ENCODE assay signal across 15 cellular contexts in the genomic region with DNA sequence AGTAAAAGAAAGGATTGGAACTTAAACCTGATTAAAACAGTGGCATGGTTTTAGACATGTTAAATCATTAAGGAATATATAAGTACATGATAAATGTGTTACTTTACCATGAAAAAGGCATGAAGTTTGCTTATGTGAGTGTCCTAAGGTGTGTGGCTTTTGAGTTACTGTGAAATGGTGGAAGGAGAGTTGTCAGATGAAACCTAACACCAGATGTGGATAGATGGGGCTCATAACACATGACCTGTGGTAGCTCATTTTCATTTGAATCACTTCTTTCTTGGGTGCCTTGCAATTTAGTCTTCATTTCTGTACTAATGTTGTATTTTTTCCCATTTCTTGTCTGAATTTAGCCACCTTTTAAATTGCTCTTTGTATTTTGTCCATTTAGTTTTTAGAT. TPM values are rescaled to one million over a fixed set of nuclear protein-coding genes. Genes with fewer than 3 reads are reported as not detected.
DNase-seq lines count a peak whose midpoint lies in the region; ATAC-seq and TF ChIP-seq lines count a peak whose summit lies in the region.
"Had no signal": no experiment of that assay in that cellular context is flagged by ENCODE, and none has a peak within 500 bp of the region (broad histone marks: within the 10 kb centered on the region; RNA-seq: fewer than 3 reads in every experiment).

No MANE protein-coding gene starts in this region.

- H3K79me2 ChIP-seq in H9 (ENCODE audit: insufficient read depth, low read length) = peaks cover 16% of the 10 kb centered on the region

- H2BK120ac ChIP-seq in H9 (ENCODE audit: low read depth, low read length, poor library complexity, severe bottlenecking) (no peak overlapping the region), mesenchymal stem cell (ENCODE audit: low read depth, low read length) (no peak overlapping the region)

- H3K4me3 Mint-ChIP-seq in H9 = peak overlapping the region in 1 of 2 experiments; percentile 36; a peak in 2 of 5 replicates
- H3K4me3 Mint-ChIP-seq in T-helper 17 cell = no peak overlapping the region
- no peak overlapping the region for H3K4me3 Mint-ChIP-seq in type B pancreatic cell

- H3K4ac ChIP-seq in H9 (ENCODE audit: low read depth, low read length) = no peak overlapping the region
- H3K4ac ChIP-seq in mesenchymal stem cell (ENCODE audit: low read depth in 1 of 2, low read length in 2 of 2) = no peak overlapping the region

- no peak for DNase-seq in H9
- DNase-seq in T-helper 17 cell = no peak
- DNase-seq in mesenchymal stem cell = no peak
- DNase-seq in posterior vena cava (ENCODE audit: low spot score) = no peak
- DNase-seq in type B pancreatic cell (ENCODE audit: extremely low spot score, unreplicated experiment) = no peak
- DNase-seq in NCI-H748 treated with DMSO at 0.1 percent for 48 hours (lab: John Stamatoyannopoulos, UW) = no peak
- DNase-seq: activated CD8-positive, alpha-beta memory T cell treated with anti-CD3 and anti-CD28 coated beads for 24 hours; KG1; NCI-H1694; NCI-H774; sigmoid colon had no signal

- no peaks in the 10 kb centered on the region for H3K27me3 ChIP-seq in H9 (ENCODE audit: insufficient read depth, low read length)
- H3K27me3 ChIP-seq in mesenchymal stem cell (ENCODE audit: control insufficient read depth in 1 of 2, insufficient read depth in 1 of 2, low read length in 2 of 2) = no peaks in the 10 kb centered on the region
- H3K27me3 ChIP-seq: BLaER1, sigmoid colon, SJSA1 had no signal

- H2BK15ac ChIP-seq in H9 (ENCODE audit: low read depth, low read length) (no peak overlapping the region), mesenchymal stem cell (ENCODE audit: low read depth, poor library complexity, severe bottlenecking) (no peak overlapping the region)

- H3K36me3 Mint-ChIP-seq in H9 (ENCODE audit: insufficient read depth in 1 of 3, low read depth in 3 of 3) (peaks cover 2 to 5% (median 4%) of the 10 kb centered on the region in 3 experiments; a peak in 5 of 7 replicates), T-helper 17 cell (ENCODE audit: low read depth) (no peaks in the 10 kb centered on the region), type B pancreatic cell (peaks cover 9% of the 10 kb centered on the region)

- H3K4me3 ChIP-seq in mesenchymal stem cell (ENCODE audit: insufficient read depth in 1 of 2, low read depth in 1 of 2, low read length in 2 of 2) = no peak overlapping the region
- H3K4me3 ChIP-seq: BLaER1, sigmoid colon, SJSA1 had no signal

- no peak overlapping the region for H2BK20ac ChIP-seq in H9 (ENCODE audit: low read depth, low read length, poor library complexity, severe bottlenecking)

- no peak overlapping the region for H2AFZ ChIP-seq in H9 (ENCODE audit: low read length)
- no peak overlapping the region for H2AFZ ChIP-seq in mesenchymal stem cell (ENCODE audit: low read depth, low read length)

- ATAC-seq in GM18498 (IDR thresholded peaks at IDR 0.05; ENCODE audit: unreplicated experiment) (peak; percentile 79), T-helper 17 cell (no peak), HG03442 (IDR thresholded peaks at IDR 0.05; ENCODE audit: unreplicated experiment) (no peak)

- no peak overlapping the region for H2AK5ac ChIP-seq in H9 (ENCODE audit: insufficient read length, low read length)
- no peak overlapping the region for H2AK5ac ChIP-seq in mesenchymal stem cell (ENCODE audit: low read length, severe bottlenecking)

- no peak overlapping the region for H3T11ph ChIP-seq in H9 (ENCODE audit: low read length)

- H4K91ac ChIP-seq in H9 (ENCODE audit: insufficient read length, low read depth, low read length) (no peak overlapping the region), mesenchymal stem cell (ENCODE audit: low read length) (no peak overlapping the region)

- H3K36me3 ChIP-seq in mesenchymal stem cell (ENCODE audit: control insufficient read depth in 1 of 2, insufficient read depth in 2 of 2, low read depth in 1 of 2, low read length in 2 of 2) = peaks cover 2 to 3% of the 10 kb centered on the region in 2 experiments
- H3K36me3 ChIP-seq: sigmoid colon, SJSA1 had no signal

- no peak overlapping the region for H3K18ac ChIP-seq in H9 (ENCODE audit: insufficient read length, low read depth, low read length)
- no peak overlapping the region for H3K18ac ChIP-seq in mesenchymal stem cell (ENCODE audit: low read depth in 1 of 2, low read length in 2 of 2)

- H3K23me2 ChIP-seq in H9 (ENCODE audit: insufficient read length, low read depth, low read length, poor library complexity, severe bottlenecking) = no peaks in the 10 kb centered on the region

- intact Hi-C loops in posterior vena cava (cut with DNase I) = no loop called here

- H3K4me2 ChIP-seq in H9 (ENCODE audit: insufficient read depth, insufficient read length, low read length) (peak overlapping the region; percentile 20), mesenchymal stem cell (ENCODE audit: low read length, poor library complexity, severe bottlenecking) (no peak overlapping the region)
- H3K4me2 ChIP-seq: BLaER1 had no signal

- no peak overlapping the region for H4K8ac ChIP-seq in H9 (replicated peaks; ENCODE audit: insufficient read length, low read depth, low read length)
- H4K8ac ChIP-seq in mesenchymal stem cell (ENCODE audit: low read length) = no peak overlapping the region

- peaks cover 14% of the 10 kb centered on the region for H3K4me1 ChIP-seq in H9 (ENCODE audit: insufficient read depth, low read length)
- peaks cover 2% of the 10 kb centered on the region for H3K4me1 ChIP-seq in mesenchymal stem cell (ENCODE audit: control insufficient read depth, insufficient read depth, low read depth, low read length)
- H3K4me1 ChIP-seq: BLaER1, SJSA1 had no signal

- H3K79me1 ChIP-seq in H9 (ENCODE audit: insufficient read depth, low read depth, low read length, poor library complexity, severe bottlenecking) (no peaks in the 10 kb centered on the region), mesenchymal stem cell (replicated peaks; ENCODE audit: low read length, poor library complexity, severe bottlenecking) (peaks cover 7% of the 10 kb centered on the region)

- H2BK12ac ChIP-seq in H9 (ENCODE audit: insufficient read length, low read depth, low read length) = no peak overlapping the region
- H2BK12ac ChIP-seq in mesenchymal stem cell (ENCODE audit: low read length in 2 of 2) = no peak overlapping the region

- H3K23ac ChIP-seq in H9 (ENCODE audit: insufficient read length, low read depth, low read length) (no peak overlapping the region), mesenchymal stem cell (ENCODE audit: low read length in 2 of 2) (no peak overlapping the region)

- H2BK5ac ChIP-seq in H9 (ENCODE audit: insufficient read length, low read length) (no peak overlapping the region), mesenchymal stem cell (ENCODE audit: low read depth, low read length, poor library complexity, severe bottlenecking) (no peak overlapping the region)

- no peak overlapping the region for H3K9ac ChIP-seq in H9 (ENCODE audit: extremely low read depth, insufficient read length, low read length)
- peak overlapping the region; percentile 25 for H3K9ac ChIP-seq in mesenchymal stem cell (ENCODE audit: low read length)
- H3K9ac ChIP-seq: BLaER1 had no signal

- H3K27me3 Mint-ChIP-seq in H9 (ENCODE audit: low read depth) = no peaks in the 10 kb centered on the region
- H3K27me3 Mint-ChIP-seq in T-helper 17 cell = no peaks in the 10 kb centered on the region
- no peaks in the 10 kb centered on the region for H3K27me3 Mint-ChIP-seq in type B pancreatic cell

- H3K27ac ChIP-seq in H9 (ENCODE audit: insufficient read length, low read depth, low read length) = no peak overlapping the region
- no peak overlapping the region for H3K27ac ChIP-seq in mesenchymal stem cell (ENCODE audit: low read length, poor library complexity, severe bottlenecking)
- H3K27ac ChIP-seq: BLaER1, sigmoid colon, SJSA1 had no signal

- H4K20me1 ChIP-seq in H9 (ENCODE audit: control insufficient read depth, insufficient read depth, insufficient read length) = no peaks in the 10 kb centered on the region

- TF ChIP-seq CTCF in H9 (conservative IDR thresholded peaks at IDR 0.05) (no peak), type B pancreatic cell (conservative IDR thresholded peaks at IDR 0.05) (no peak)

- peaks cover 65 to 70% of the 10 kb centered on the region in 2 experiments for H3K4me1 Mint-ChIP-seq in H9
- peaks cover 43% of the 10 kb centered on the region for H3K4me1 Mint-ChIP-seq in T-helper 17 cell
- H3K4me1 Mint-ChIP-seq in type B pancreatic cell (ENCODE audit: unreplicated experiment) = peaks cover 35% of the 10 kb centered on the region

- H3K9me3 ChIP-seq in H9 (ENCODE audit: control insufficient read depth, low read depth, low read length) (no peaks in the 10 kb centered on the region), T-helper 17 cell (ENCODE audit: control insufficient read depth, low read length, poor library complexity, severe bottlenecking) (no peaks in the 10 kb centered on the region), mesenchymal stem cell (ENCODE audit: control insufficient read depth, low read length) (no peaks in the 10 kb centered on the region)
- H3K9me3 ChIP-seq: sigmoid colon, SJSA1 had no signal

- H3K56ac ChIP-seq in H9 (ENCODE audit: insufficient read length, low read depth, low read length) = no peak overlapping the region

- H3K9me3 Mint-ChIP-seq in H9 (no peaks in the 10 kb centered on the region), type B pancreatic cell (peaks cover 8% of the 10 kb centered on the region)

- peak overlapping the region; percentile 11 to 54 (median 51); a peak in 2 of 7 replicates for H3K27ac Mint-ChIP-seq in H9
- peak overlapping the region; percentile 21 for H3K27ac Mint-ChIP-seq in T-helper 17 cell
- H3K27ac Mint-ChIP-seq in type B pancreatic cell = no peak overlapping the region

- no peak overlapping the region for H4K5ac ChIP-seq in H9 (ENCODE audit: insufficient read length, low read depth, low read length)

- H3K14ac ChIP-seq in H9 (ENCODE audit: insufficient read depth, low read length) (no peak overlapping the region), mesenchymal stem cell (ENCODE audit: low read length in 2 of 2) (no peak overlapping the region)

RNA-seq across cellular contexts. Expression of gene MEF2A, which starts 13.0 kb away (rescaled TPM):
- total RNA-seq in H9 (2021) = 20.7 and 25.2 TPM in 2 replicates
- total RNA-seq in T-helper 17 cell = 10 to 100 TPM; 22.9 to 24.2 TPM
- 26.0 TPM for polyA plus RNA-seq in mesenchymal stem cell (2013, experiment 1 of 2)
- 25.6 TPM for polyA plus RNA-seq in mesenchymal stem cell (2013, experiment 2 of 2)
- total RNA-seq in posterior vena cava = 100 to 1,000 TPM in 1 of 2 donors, 10 to 100 TPM in 1; 90.6 to 121 TPM
- 26.0 and 30.8 TPM in 2 replicates for total RNA-seq in type B pancreatic cell (ENCODE audit: low replicate concordance)
